In the genomic region with DNA sequence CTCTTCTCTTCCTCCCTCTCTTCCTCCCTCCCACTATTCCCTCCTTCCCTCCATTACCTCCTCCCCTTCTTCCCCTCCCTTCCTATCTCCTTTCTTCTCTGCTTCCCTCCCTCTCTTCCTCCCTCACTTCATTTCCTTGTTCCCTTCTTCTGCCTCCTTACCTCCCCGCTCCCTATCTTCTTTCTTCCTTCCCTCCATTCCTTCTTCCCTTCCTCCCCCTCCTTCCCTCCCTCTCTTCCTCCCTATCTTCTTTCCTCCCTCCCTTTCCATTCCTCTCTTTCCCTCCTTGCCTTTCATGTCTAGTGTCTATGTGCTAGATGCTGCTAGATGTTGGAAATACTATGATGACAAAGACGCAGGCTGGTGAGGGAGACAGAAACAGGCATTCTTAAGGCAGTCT, we compare ENCODE assay signal across 10 cellular contexts.
"Had no signal": no experiment of that assay in that cellular context is flagged by ENCODE, and none has a peak within 500 bp of the region (broad histone marks: within the 10 kb centered on the region; RNA-seq: fewer than 3 reads in every experiment).

No MANE protein-coding gene starts in this region.

- H3K9me3 ChIP-seq: HAP-1 had no signal

- H3K27ac ChIP-seq: GM23248 had no signal

- H3K36me3 ChIP-seq: HAP-1 had no signal

- ATAC-seq: GM23338, HCT116 had no signal

- H3K4me2 ChIP-seq: GM23338 had no signal

- H2AFZ ChIP-seq: GM23248, GM23338 had no signal

- FAIRE-seq: H54 had no signal

- DNase-seq: GM23248, GOT3, H7, H9, HCEC 1CT, HFFc6 had no signal

- H3K9ac ChIP-seq: GM23248 had no signal

- H3K4me3 ChIP-seq: GM23248, GM23338, HAP-1 had no signal

- H3K4me1 ChIP-seq: HAP-1 had no signal
